In the genomic region with DNA sequence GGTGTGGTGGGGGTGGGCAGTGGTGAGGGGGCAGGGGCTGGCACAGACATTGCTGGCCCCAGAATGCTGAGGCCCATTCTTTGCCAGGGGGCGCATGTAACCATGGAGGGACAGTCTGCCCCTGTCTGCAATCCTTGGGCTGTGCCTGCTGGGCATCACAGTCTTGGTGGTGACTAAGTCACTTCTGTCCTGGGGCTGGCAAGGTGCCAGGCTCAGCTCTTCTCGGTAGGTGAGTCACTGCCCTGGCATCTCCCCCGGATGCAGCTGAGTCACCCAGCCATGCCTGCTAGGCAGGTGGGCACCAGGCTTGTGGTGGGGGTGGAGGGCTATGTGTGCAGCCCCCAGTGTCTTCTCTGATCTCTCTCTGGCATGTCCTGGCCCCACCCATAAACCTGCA, we compare ENCODE assay signal across 2 cellular contexts.
TF ChIP-seq lines count a peak whose summit lies in the region.

No MANE protein-coding gene starts in this region.

TF ChIP-seq in HCT116, 20 proteins besides CTCF, POLR2A, EP300 and RAD21 (continued from another document):
- TF ChIP-seq, protein P1, sequence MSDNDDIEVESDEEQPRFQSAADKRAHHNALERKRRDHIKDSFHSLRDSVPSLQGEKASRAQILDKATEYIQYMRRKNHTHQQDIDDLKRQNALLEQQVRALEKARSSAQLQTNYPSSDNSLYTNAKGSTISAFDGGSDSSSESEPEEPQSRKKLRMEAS (IDR thresholded peaks at IDR 0.05), result peak; percentile 88
- TF ChIP-seq SP1 (IDR thresholded peaks at IDR 0.05; ENCODE audit: low read depth) (peak; percentile 97), YY1 (IDR thresholded peaks at IDR 0.05; ENCODE audit: extremely low read depth, insufficient replicate concordance, low read depth, low read length) (no peak), FOSL1 (IDR thresholded peaks at IDR 0.05; ENCODE audit: low read depth) (peak; percentile 99), CEBPB (IDR thresholded peaks at IDR 0.05; ENCODE audit: low read depth) (no peak), ZFX (IDR thresholded peaks at IDR 0.05) (no peak), POLR2AphosphoS5 (IDR thresholded peaks at IDR 0.05; ENCODE audit: low read depth, low read length) (peak; percentile 86)
- TF ChIP-seq, protein P2, sequence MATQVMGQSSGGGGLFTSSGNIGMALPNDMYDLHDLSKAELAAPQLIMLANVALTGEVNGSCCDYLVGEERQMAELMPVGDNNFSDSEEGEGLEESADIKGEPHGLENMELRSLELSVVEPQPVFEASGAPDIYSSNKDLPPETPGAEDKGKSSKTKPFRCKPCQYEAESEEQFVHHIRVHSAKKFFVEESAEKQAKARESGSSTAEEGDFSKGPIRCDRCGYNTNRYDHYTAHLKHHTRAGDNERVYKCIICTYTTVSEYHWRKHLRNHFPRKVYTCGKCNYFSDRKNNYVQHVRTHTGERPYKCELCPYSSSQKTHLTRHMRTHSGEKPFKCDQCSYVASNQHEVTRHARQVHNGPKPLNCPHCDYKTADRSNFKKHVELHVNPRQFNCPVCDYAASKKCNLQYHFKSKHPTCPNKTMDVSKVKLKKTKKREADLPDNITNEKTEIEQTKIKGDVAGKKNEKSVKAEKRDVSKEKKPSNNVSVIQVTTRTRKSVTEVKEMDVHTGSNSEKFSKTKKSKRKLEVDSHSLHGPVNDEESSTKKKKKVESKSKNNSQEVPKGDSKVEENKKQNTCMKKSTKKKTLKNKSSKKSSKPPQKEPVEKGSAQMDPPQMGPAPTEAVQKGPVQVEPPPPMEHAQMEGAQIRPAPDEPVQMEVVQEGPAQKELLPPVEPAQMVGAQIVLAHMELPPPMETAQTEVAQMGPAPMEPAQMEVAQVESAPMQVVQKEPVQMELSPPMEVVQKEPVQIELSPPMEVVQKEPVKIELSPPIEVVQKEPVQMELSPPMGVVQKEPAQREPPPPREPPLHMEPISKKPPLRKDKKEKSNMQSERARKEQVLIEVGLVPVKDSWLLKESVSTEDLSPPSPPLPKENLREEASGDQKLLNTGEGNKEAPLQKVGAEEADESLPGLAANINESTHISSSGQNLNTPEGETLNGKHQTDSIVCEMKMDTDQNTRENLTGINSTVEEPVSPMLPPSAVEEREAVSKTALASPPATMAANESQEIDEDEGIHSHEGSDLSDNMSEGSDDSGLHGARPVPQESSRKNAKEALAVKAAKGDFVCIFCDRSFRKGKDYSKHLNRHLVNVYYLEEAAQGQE (IDR thresholded peaks at IDR 0.05; ENCODE audit: low read depth), result no peak
- TF ChIP-seq, protein P3, sequence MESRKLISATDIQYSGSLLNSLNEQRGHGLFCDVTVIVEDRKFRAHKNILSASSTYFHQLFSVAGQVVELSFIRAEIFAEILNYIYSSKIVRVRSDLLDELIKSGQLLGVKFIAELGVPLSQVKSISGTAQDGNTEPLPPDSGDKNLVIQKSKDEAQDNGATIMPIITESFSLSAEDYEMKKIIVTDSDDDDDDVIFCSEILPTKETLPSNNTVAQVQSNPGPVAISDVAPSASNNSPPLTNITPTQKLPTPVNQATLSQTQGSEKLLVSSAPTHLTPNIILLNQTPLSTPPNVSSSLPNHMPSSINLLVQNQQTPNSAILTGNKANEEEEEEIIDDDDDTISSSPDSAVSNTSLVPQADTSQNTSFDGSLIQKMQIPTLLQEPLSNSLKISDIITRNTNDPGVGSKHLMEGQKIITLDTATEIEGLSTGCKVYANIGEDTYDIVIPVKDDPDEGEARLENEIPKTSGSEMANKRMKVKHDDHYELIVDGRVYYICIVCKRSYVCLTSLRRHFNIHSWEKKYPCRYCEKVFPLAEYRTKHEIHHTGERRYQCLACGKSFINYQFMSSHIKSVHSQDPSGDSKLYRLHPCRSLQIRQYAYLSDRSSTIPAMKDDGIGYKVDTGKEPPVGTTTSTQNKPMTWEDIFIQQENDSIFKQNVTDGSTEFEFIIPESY (IDR thresholded peaks at IDR 0.05; ENCODE audit: extremely low read depth, insufficient replicate concordance, low read length), result peak; percentile 76

TF ChIP-seq in HEK293T, 16 proteins besides CTCF, POLR2A, EP300 and RAD21 (continued from another document):
- TF ChIP-seq, protein P4, sequence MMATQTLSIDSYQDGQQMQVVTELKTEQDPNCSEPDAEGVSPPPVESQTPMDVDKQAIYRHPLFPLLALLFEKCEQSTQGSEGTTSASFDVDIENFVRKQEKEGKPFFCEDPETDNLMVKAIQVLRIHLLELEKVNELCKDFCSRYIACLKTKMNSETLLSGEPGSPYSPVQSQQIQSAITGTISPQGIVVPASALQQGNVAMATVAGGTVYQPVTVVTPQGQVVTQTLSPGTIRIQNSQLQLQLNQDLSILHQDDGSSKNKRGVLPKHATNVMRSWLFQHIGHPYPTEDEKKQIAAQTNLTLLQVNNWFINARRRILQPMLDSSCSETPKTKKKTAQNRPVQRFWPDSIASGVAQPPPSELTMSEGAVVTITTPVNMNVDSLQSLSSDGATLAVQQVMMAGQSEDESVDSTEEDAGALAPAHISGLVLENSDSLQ (IDR thresholded peaks at IDR 0.05), result no peak
- TF ChIP-seq FOXA1 (IDR thresholded peaks at IDR 0.05), result no peak
- TF ChIP-seq L3MBTL2 (conservative IDR thresholded peaks at IDR 0.05), result no peak
- TF ChIP-seq TARDBP (IDR thresholded peaks at IDR 0.05), result no peak
